ENCODE assay signal across 8 cellular contexts in the genomic region with DNA sequence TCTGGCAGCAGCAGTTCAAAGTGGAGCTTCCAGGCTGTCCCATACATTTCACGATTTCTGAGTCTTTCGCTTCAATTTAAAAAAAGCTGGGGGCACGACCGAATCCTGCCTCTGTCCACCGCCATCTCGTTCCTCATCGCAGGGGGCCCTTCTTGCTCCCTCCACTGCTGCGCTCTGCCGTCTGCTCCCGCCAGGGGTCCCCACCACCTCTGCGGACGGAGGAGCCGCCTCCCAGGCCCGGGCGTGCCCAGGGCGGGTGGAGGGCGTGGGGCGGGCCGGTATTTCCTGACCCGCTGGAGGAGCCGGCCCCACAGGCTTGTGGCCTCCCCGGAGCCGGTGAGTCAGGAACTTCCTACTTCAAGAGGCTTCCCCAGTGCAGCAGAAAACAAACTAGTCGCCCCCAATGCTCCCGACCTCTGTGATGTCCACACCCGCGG. TPM values are rescaled to one million over a fixed set of nuclear protein-coding genes. Genes with fewer than 3 reads are reported as not detected.
DNase-seq lines count a peak whose midpoint lies in the region; ATAC-seq, FAIRE-seq and TF ChIP-seq lines count a peak whose summit lies in the region.

No MANE protein-coding gene starts in this region.

- H3K27ac Mint-ChIP-seq in activated CD8-positive, alpha-beta T cell treated with anti-CD3 and anti-CD28 coated beads for 36 hours: peak overlapping the region; percentile 99

- POLR2A ChIA-PET in activated CD8-positive, alpha-beta T cell treated with anti-CD3 and anti-CD28 coated beads for 36 hours (lab: Charles Lee): interaction anchor here (0.6 to 8.1 kb wide), 21 partner anchors 9 to 197 kb away, joined by 3 to 114 read pairs (median 4); partner anchors contain the start of genes C9orf78 and USP20

- intact Hi-C loops in activated CD8-positive, alpha-beta T cell treated with anti-CD3 and anti-CD28 coated beads for 36 hours (cut with micrococcal nuclease): loop anchor here (2.0 to 5.0 kb wide), 2 partner anchors 77 to 155 kb away; no protein-coding TSS in a partner anchor

- no peak; the same call in 1 of the 2 replicates for TF ChIP-seq POLR2A in GM12891 (IDR thresholded peaks at IDR 0.05; ENCODE audit: low read depth, low read length)

- H3K4me1 Mint-ChIP-seq in activated CD8-positive, alpha-beta T cell treated with anti-CD3 and anti-CD28 coated beads for 36 hours (ENCODE audit: low read depth): peaks cover 43% of the 10 kb centered on the region

- peak; percentile 78 for TF ChIP-seq CTCF in activated CD8-positive, alpha-beta T cell treated with anti-CD3 and anti-CD28 coated beads for 36 hours (IDR thresholded peaks at IDR 0.05)

- H3K27me3 Mint-ChIP-seq in activated CD8-positive, alpha-beta T cell treated with anti-CD3 and anti-CD28 coated beads for 36 hours: no peaks in the 10 kb centered on the region

- peaks cover 55% of the 10 kb centered on the region for H3K36me3 Mint-ChIP-seq in activated CD8-positive, alpha-beta T cell treated with anti-CD3 and anti-CD28 coated beads for 36 hours (ENCODE audit: low read depth)

- FAIRE-seq in GM12891 (lab: Jason Lieb, UNC): peak; percentile 61

- CTCF ChIA-PET in activated CD8-positive, alpha-beta T cell treated with anti-CD3 and anti-CD28 coated beads for 36 hours (lab: Charles Lee): interaction anchor here (0.7 to 3.6 kb wide), 19 partner anchors 9 to 222 kb away, joined by 3 to 18 read pairs (median 4); partner anchors contain the start of gene GPR107

- peak overlapping the region; percentile 92 for H3K4me3 Mint-ChIP-seq in activated CD8-positive, alpha-beta T cell treated with anti-CD3 and anti-CD28 coated beads for 36 hours

- peak; percentile 23 for ATAC-seq in HG03139 (IDR thresholded peaks at IDR 0.05; ENCODE audit: unreplicated experiment)
- ATAC-seq in activated CD8-positive, alpha-beta T cell treated with anti-CD3 and anti-CD28 coated beads for 36 hours: peak; percentile 40
- no peak for ATAC-seq in GM21526 (IDR thresholded peaks at IDR 0.05; ENCODE audit: low FRiP score, unreplicated experiment)

- DNase-seq in GM12891 (ENCODE audit: insufficient read length, low spot score) (no peak), NCI-H82 (lab: John Stamatoyannopoulos, UW) (peak; percentile 86), ecto neural progenitor cell (ENCODE audit: low spot score) (peak; percentile 90), lung microvascular endothelial cell (ENCODE audit: low read depth in 2 of 2) (peak; percentile 80 to 94)
- DNase-seq in activated CD8-positive, alpha-beta T cell treated with anti-CD3 and anti-CD28 coated beads for 36 hours: peak; percentile 95
- peak; percentile 77 to 86 (median 81) for DNase-seq in stimulated activated CD4-positive, alpha-beta T cell treated with anti-CD3 and anti-CD28 coated beads, TNF-alpha, amount 100 ng/mL, for 1 hour (ENCODE audit: low read depth in 3 of 3, low spot score in 1 of 3)

- H3K9me3 Mint-ChIP-seq in activated CD8-positive, alpha-beta T cell treated with anti-CD3 and anti-CD28 coated beads for 36 hours: no peaks in the 10 kb centered on the region

TF ChIP-seq in GM12891, 5 proteins besides CTCF, POLR2A, EP300 and RAD21:
- TF ChIP-seq TAF1 (IDR thresholded peaks at IDR 0.05; ENCODE audit: low read depth, low read length) (peak; percentile 49), PAX5 (IDR thresholded peaks at IDR 0.05; ENCODE audit: insufficient read depth, low read length, severe bottlenecking) (peak; percentile 9), POLR2AphosphoS5 (IDR thresholded peaks at IDR 0.05; ENCODE audit: low read depth, low read length) (peak; percentile 69; the same call in 1 of the 2 replicates), SPI1 (IDR thresholded peaks at IDR 0.05; ENCODE audit: low read depth, low read length) (no peak), POU2F2 (IDR thresholded peaks at IDR 0.05; ENCODE audit: low read depth, low read length) (peak; percentile 84)

RNA-seq across cellular contexts. Expression of gene USP20, which starts 50.4 kb away (rescaled TPM):
- 13.4 TPM for polyA plus RNA-seq in GM12891 (2012; ENCODE audit: low read depth, missing spikeins)
- 10 to 100 TPM; 55.3 to 55.9 TPM for total RNA-seq in activated CD8-positive, alpha-beta T cell treated with anti-CD3 and anti-CD28 coated beads for 36 hours
- total RNA-seq in lung microvascular endothelial cell: 5.4 and 8.9 TPM in 2 replicates

RNA-seq across cellular contexts. Expression of gene C9orf78, which starts 50.6 kb away (rescaled TPM):
- 27.4 TPM for polyA plus RNA-seq in GM12891 (2012; ENCODE audit: low read depth, missing spikeins)
- total RNA-seq in activated CD8-positive, alpha-beta T cell treated with anti-CD3 and anti-CD28 coated beads for 36 hours: 10 to 100 TPM; 44.5 to 51.7 TPM
- total RNA-seq in lung microvascular endothelial cell: 21.6 and 36.5 TPM in 2 replicates
